Comparison of ENCODE assay signal across 23 cellular contexts in the genomic region with DNA sequence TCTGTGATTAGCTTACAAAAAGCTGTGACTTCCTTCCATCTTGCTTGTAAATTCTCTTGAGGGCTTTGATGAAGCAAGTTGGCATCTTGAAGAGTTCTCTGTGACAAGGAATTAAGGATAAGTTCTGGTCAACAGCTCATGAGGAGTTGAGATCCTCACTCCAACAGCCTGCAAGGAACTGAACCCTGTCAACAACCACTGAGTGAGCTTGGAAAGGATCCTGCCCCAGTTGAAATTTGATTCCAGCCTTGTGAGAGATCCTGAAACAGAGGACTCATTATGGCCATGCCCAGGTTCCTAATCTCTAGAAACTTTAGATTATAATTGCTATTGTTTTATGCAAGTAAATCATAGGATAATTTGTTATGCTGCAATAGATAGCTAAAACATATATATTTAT.
"Had no signal": no experiment of that assay in that cellular context is flagged by ENCODE, and none has a peak within 500 bp of the region (broad histone marks: within the 10 kb centered on the region; RNA-seq: fewer than 3 reads in every experiment).

No MANE protein-coding gene starts in this region.

- ATAC-seq: activated CD8-positive, alpha-beta T cell treated with anti-CD3 and anti-CD28 coated beads, Interleukin-2, amount 10 ng/mL, durations not matched to agents 7 days and 5 days; heart right ventricle; left cardiac atrium; lower lobe of right lung; natural killer cell treated with Interleukin-12 subunit alpha and Interleukin-12 subunit beta and Interleukin-15 and Interleukin-18, amount 100 ng/mL, for 72 hours had no signal

- H3K27ac Mint-ChIP-seq: activated CD4-positive, alpha-beta T cell treated with anti-CD3 and anti-CD28 coated beads, Interleukin-2, amount 10 ng/mL, durations not matched to agents 24 days and 14 days; activated CD8-positive, alpha-beta T cell treated with anti-CD3 and anti-CD28 coated beads, Interleukin-2, amount 10 ng/mL, durations not matched to agents 7 days and 5 days; activated naive CD4-positive, alpha-beta T cell treated with anti-CD3 and anti-CD28 coated beads, Interleukin-2, amount 10 ng/mL, durations not matched to agents 7 days and 5 days; activated T-cell treated with anti-CD3 and anti-CD28 coated beads, Interleukin-2, amount 50 U/mL, for 24 hours; dendritic cell treated with granulocyte-macrophage colony-stimulating factor and Interleukin-4, amounts not matched to agents 40 ng/mL and 50 ng/mL, for 4 days; natural killer cell treated with Interleukin-12 subunit alpha and Interleukin-12 subunit beta and Interleukin-15 and Interleukin-18, amount 100 ng/mL, for 72 hours had no signal

- H3K9me3 Mint-ChIP-seq: activated CD4-positive, alpha-beta T cell treated with anti-CD3 and anti-CD28 coated beads, Interleukin-2, amount 10 ng/mL, durations not matched to agents 24 days and 14 days; activated naive CD4-positive, alpha-beta T cell treated with anti-CD3 and anti-CD28 coated beads, Interleukin-2, amount 10 ng/mL, durations not matched to agents 7 days and 5 days; activated T-cell treated with anti-CD3 and anti-CD28 coated beads, Interleukin-2, amount 50 U/mL, for 24 hours had no signal

- H3K4me3 ChIP-seq: ascending aorta, esophagus squamous epithelium, heart right ventricle, lower lobe of right lung, right atrium auricular region, thyroid gland had no signal

- H3K36me3 ChIP-seq: ascending aorta, esophagus squamous epithelium, heart right ventricle, lower lobe of right lung, right atrium auricular region, thyroid gland had no signal

- H3K36me3 Mint-ChIP-seq: activated naive CD4-positive, alpha-beta T cell treated with anti-CD3 and anti-CD28 coated beads, Interleukin-2, amount 10 ng/mL, durations not matched to agents 7 days and 5 days; natural killer cell treated with Interleukin-12 subunit alpha and Interleukin-12 subunit beta and Interleukin-15 and Interleukin-18, amount 100 ng/mL, for 72 hours had no signal

- H3K4me3 Mint-ChIP-seq: activated CD4-positive, alpha-beta T cell treated with anti-CD3 and anti-CD28 coated beads, Interleukin-2, amount 10 ng/mL, durations not matched to agents 24 days and 14 days; activated CD8-positive, alpha-beta T cell treated with anti-CD3 and anti-CD28 coated beads, Interleukin-2, amount 10 ng/mL, durations not matched to agents 7 days and 5 days; activated naive CD4-positive, alpha-beta T cell treated with anti-CD3 and anti-CD28 coated beads, Interleukin-2, amount 10 ng/mL, durations not matched to agents 7 days and 5 days; activated T-cell treated with anti-CD3 and anti-CD28 coated beads, Interleukin-2, amount 50 U/mL, for 24 hours; dendritic cell treated with granulocyte-macrophage colony-stimulating factor and Interleukin-4, amounts not matched to agents 40 ng/mL and 50 ng/mL, for 4 days; natural killer cell treated with Interleukin-12 subunit alpha and Interleukin-12 subunit beta and Interleukin-15 and Interleukin-18, amount 100 ng/mL, for 72 hours had no signal

- H3K4me1 Mint-ChIP-seq: activated CD4-positive, alpha-beta T cell treated with anti-CD3 and anti-CD28 coated beads, Interleukin-2, amount 10 ng/mL, durations not matched to agents 24 days and 14 days; activated naive CD4-positive, alpha-beta T cell treated with anti-CD3 and anti-CD28 coated beads, Interleukin-2, amount 10 ng/mL, durations not matched to agents 7 days and 5 days had no signal

- H3K27me3 ChIP-seq: ascending aorta, esophagus squamous epithelium, heart right ventricle, right atrium auricular region, thyroid gland had no signal

- DNase-seq: activated CD4-positive, alpha-beta T cell treated with anti-CD3 and anti-CD28 coated beads, Interleukin-2, amount 10 ng/mL, durations not matched to agents 24 days and 14 days; activated CD4-positive, CD25-positive, alpha-beta regulatory T cell; activated CD8-positive, alpha-beta T cell treated with anti-CD3 and anti-CD28 coated beads, Interleukin-2, amount 10 ng/mL, durations not matched to agents 7 days and 5 days; activated effector memory CD4-positive, alpha-beta T cell treated with Interleukin-2 at 50 U/mL for 16 hours; activated naive CD4-positive, alpha-beta T cell treated with anti-CD3 and anti-CD28 coated beads, Interleukin-2, amount 10 ng/mL, durations not matched to agents 7 days and 5 days; activated T-cell treated with anti-CD3 and anti-CD28 coated beads, Interleukin-2, amount 50 U/mL, for 24 hours; cerebellar nuclear complex; effector memory CD4-positive, alpha-beta T cell; esophagus squamous epithelium; heart right ventricle; left cardiac atrium; lower lobe of right lung; occipital lobe; posterior cingulate gyrus; stimulated activated CD4-positive, alpha-beta T cell treated with anti-CD3 and anti-CD28 coated beads, Interleukin-12 subunit alpha, Interleukin-12 subunit beta, amount 100 ng/mL, for 4 hours; stimulated activated CD4-positive, alpha-beta T cell treated with anti-CD3 and anti-CD28 coated beads, Interleukin-1b, Interleukin-23, amount 100 ng/mL, for 48 hours; stimulated activated CD8-positive, alpha-beta memory T cell treated with anti-CD3 and anti-CD28 coated beads, Interleukin-4, amount 100 ng/mL, for 48 hours; stimulated activated naive CD4-positive, alpha-beta T cell; thyroid gland had no signal

- H3K27me3 Mint-ChIP-seq: activated CD4-positive, alpha-beta T cell treated with anti-CD3 and anti-CD28 coated beads, Interleukin-2, amount 10 ng/mL, durations not matched to agents 24 days and 14 days; activated naive CD4-positive, alpha-beta T cell treated with anti-CD3 and anti-CD28 coated beads, Interleukin-2, amount 10 ng/mL, durations not matched to agents 7 days and 5 days; activated T-cell treated with anti-CD3 and anti-CD28 coated beads, Interleukin-2, amount 50 U/mL, for 24 hours; dendritic cell treated with granulocyte-macrophage colony-stimulating factor and Interleukin-4, amounts not matched to agents 40 ng/mL and 50 ng/mL, for 4 days; natural killer cell treated with Interleukin-12 subunit alpha and Interleukin-12 subunit beta and Interleukin-15 and Interleukin-18, amount 100 ng/mL, for 72 hours had no signal
